24 cellular contexts compared by ENCODE assay signal in the genomic region with DNA sequence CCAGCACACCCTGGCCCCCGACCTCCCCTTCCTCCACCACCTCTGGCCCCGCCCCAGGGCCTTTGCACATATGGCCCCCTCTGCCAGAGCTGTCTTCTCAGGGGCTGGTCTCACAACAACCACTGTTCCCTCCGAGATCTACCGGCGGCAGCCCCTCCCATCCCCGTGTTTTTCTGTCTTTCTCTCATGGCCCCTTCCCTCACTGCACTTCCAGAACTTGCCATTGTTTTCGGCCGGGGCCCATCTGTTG. TPM values are rescaled to one million over a fixed set of nuclear protein-coding genes. Genes with fewer than 3 reads are reported as not detected.
DNase-seq lines count a peak whose midpoint lies in the region; ATAC-seq, FAIRE-seq and TF ChIP-seq lines count a peak whose summit lies in the region.
"Had no signal": no experiment of that assay in that cellular context is flagged by ENCODE, and none has a peak within 500 bp of the region (broad histone marks: within the 10 kb centered on the region; RNA-seq: fewer than 3 reads in every experiment).

No MANE protein-coding gene starts in this region.

- no peak for TF ChIP-seq CTCF in HepG2 (CRISPR knock-in tag; IDR thresholded peaks at IDR 0.05)
- no peak for TF ChIP-seq CTCF in right lobe of liver (IDR thresholded peaks at IDR 0.05)

- in situ Hi-C loops in HepG2 (cut with HindIII; ENCODE audit: extremely low pct_ligation_motif_present, low pct_unique_long_range_greater_than_20kb): no loop called here

- peak overlapping the region; percentile 58 for H3K14ac ChIP-seq in neuronal stem cell (ENCODE audit: low read length)

- peaks cover 7% of the 10 kb centered on the region for H3K79me1 ChIP-seq in neuronal stem cell (ENCODE audit: low read depth, low read length)

- no peak overlapping the region for H2AFZ ChIP-seq in HepG2 (ENCODE audit: low read length)
- no peak overlapping the region for H2AFZ ChIP-seq in neuronal stem cell (ENCODE audit: low read length)

- no peak overlapping the region for H2BK120ac ChIP-seq in neuronal stem cell (ENCODE audit: low read depth, low read length)

- H3K4me3 ChIP-seq in HepG2 (replicated peaks in 1 of 3; ENCODE audit: insufficient read depth in 1 of 3, low read depth in 2 of 3, low read length in 3 of 3): no peak overlapping the region
- H3K4me3 ChIP-seq in right lobe of liver: no peak overlapping the region
- no peak overlapping the region for H3K4me3 ChIP-seq in neuronal stem cell (ENCODE audit: low read length in 2 of 2)
- H3K4me3 ChIP-seq: GM12878, MG63 had no signal

- CTCF ChIA-PET in HepG2 (lab: Yijun Ruan, JAX; ENCODE audit: low intra/inter-chr PET ratio, low total read pairs): no interaction called here

- intact Hi-C loops in HepG2 (cut with micrococcal nuclease; ENCODE audit: unreplicated experiment): no loop called here
- intact Hi-C loops in right lobe of liver (cut with DNase I): no loop called here

- no peaks in the 10 kb centered on the region for H3K27me3 Mint-ChIP-seq in central memory CD8-positive, alpha-beta T cell
- H3K27me3 Mint-ChIP-seq: B cell; CD4-positive, alpha-beta memory T cell; IgD-negative memory B cell had no signal

- H3K27ac Mint-ChIP-seq in central memory CD8-positive, alpha-beta T cell (ENCODE audit: low read depth): peak overlapping the region; percentile 70
- H3K27ac Mint-ChIP-seq: B cell had no signal

- no peak overlapping the region for H3K23ac ChIP-seq in neuronal stem cell (ENCODE audit: low read depth, low read length, poor library complexity)

- WGBS in HepG2 (ENCODE audit: low lambda C conversion rate): 87% methylated on average over 8 of the region's 8 CpGs
- 74% methylated on average over 8 of the region's 8 CpGs for WGBS in right lobe of liver (ENCODE audit: insufficient coverage, low coverage, low lambda C conversion rate, missing lambda C conversion rate)
- no CpG with 5 or more reads among the region's 8 CpGs for WGBS in neuronal stem cell (ENCODE audit: extremely low coverage in 2 of 2, insufficient read length in 2 of 2, insufficient replicate concordance in 1 of 2), 2 donors

- POLR2A ChIA-PET in HepG2 (lab: Yijun Ruan, JAX): interaction anchor here (2.0 kb wide), 1 partner anchor 21 kb away, joined by 9 read pairs; no protein-coding TSS in a partner anchor

- peak overlapping the region; percentile 26 for H2BK15ac ChIP-seq in neuronal stem cell (ENCODE audit: low read length)

- no peaks in the 10 kb centered on the region for H3K9me3 ChIP-seq in HepG2 (ENCODE audit: low read length)
- H3K9me3 ChIP-seq in right lobe of liver: no peaks in the 10 kb centered on the region
- H3K9me3 ChIP-seq in neuronal stem cell (replicated peaks in 1 of 2; ENCODE audit: control insufficient read depth in 2 of 2, insufficient read depth in 1 of 2, low read depth in 1 of 2, low read length in 2 of 2): no peaks in the 10 kb centered on the region
- H3K9me3 ChIP-seq: MG63 had no signal

- H4K8ac ChIP-seq in neuronal stem cell (ENCODE audit: low read depth, low read length): peak overlapping the region; percentile 56

- H3K27ac ChIP-seq in HepG2 (ENCODE audit: extremely low read length, insufficient read depth, low read length) (no peak overlapping the region), right lobe of liver (no peak overlapping the region), neuronal stem cell (replicated peaks; ENCODE audit: low read length) (no peak overlapping the region)
- H3K27ac ChIP-seq: HL-60 had no signal

- peaks cover 28% of the 10 kb centered on the region for H3K4me1 Mint-ChIP-seq in central memory CD8-positive, alpha-beta T cell

- H3K4me2 ChIP-seq in HepG2 (ENCODE audit: low read depth, low read length) (no peak overlapping the region), neuronal stem cell (ENCODE audit: insufficient read depth, low read length, poor library complexity, severe bottlenecking) (no peak overlapping the region)

- H2BK5ac ChIP-seq in neuronal stem cell (ENCODE audit: low read length): no peak overlapping the region

- H4K20me1 ChIP-seq in HepG2 (ENCODE audit: insufficient read depth, low read length): peaks cover 19% of the 10 kb centered on the region; the same call in 1 of the 2 replicates

- no peak overlapping the region for H4K91ac ChIP-seq in neuronal stem cell (ENCODE audit: low read depth, low read length, poor library complexity)

- H2AK5ac ChIP-seq in neuronal stem cell (ENCODE audit: low read depth, low read length): peak overlapping the region; percentile 72

- H3K36me3 Mint-ChIP-seq in central memory CD8-positive, alpha-beta T cell (ENCODE audit: insufficient read depth): peaks cover 25% of the 10 kb centered on the region

- no peak for TF ChIP-seq POLR2A in HepG2 (IDR thresholded peaks at IDR 0.05; ENCODE audit: insufficient read depth in 1 of 2, low read depth in 2 of 2, low read length in 2 of 2)
- TF ChIP-seq POLR2A in right lobe of liver (IDR thresholded peaks at IDR 0.05): no peak

- H2BK12ac ChIP-seq in neuronal stem cell (ENCODE audit: low read length): no peak overlapping the region

- peak overlapping the region; percentile 77 for H3K18ac ChIP-seq in neuronal stem cell (ENCODE audit: low read length)

- H3K9me3 Mint-ChIP-seq in central memory CD8-positive, alpha-beta T cell: no peaks in the 10 kb centered on the region
- H3K9me3 Mint-ChIP-seq: IgD-negative memory B cell had no signal

- H3K4ac ChIP-seq in neuronal stem cell (ENCODE audit: low read length): no peak overlapping the region

- DNase-seq in HepG2 (ENCODE audit: low spot score) (no peak), right lobe of liver (no peak), neuronal stem cell (ENCODE audit: low spot score) (no peak), NCI-H187 treated with DMSO at 0.1 percent for 48 hours (lab: John Stamatoyannopoulos, UW) (no peak), KG1 (lab: John Stamatoyannopoulos, UW) (no peak)
- DNase-seq in central memory CD8-positive, alpha-beta T cell (ENCODE audit: low spot score in 2 of 2): no peak
- DNase-seq: Calu3; CD4-positive, alpha-beta memory T cell; GOT3; Kasumi-1; MG63; NCI-H1048; NCI-H1436; NCI-H2029 treated with DMSO at 0.1 percent for 48 hours; NCI-H2171; NCI-H446 had no signal

- no peaks in the 10 kb centered on the region for H3K27me3 ChIP-seq in HepG2 (ENCODE audit: control insufficient read depth in 1 of 2, insufficient read depth in 2 of 2, low read length in 2 of 2)
- H3K27me3 ChIP-seq in right lobe of liver: no peaks in the 10 kb centered on the region
- no peaks in the 10 kb centered on the region for H3K27me3 ChIP-seq in neuronal stem cell (ENCODE audit: control insufficient read depth in 3 of 3, insufficient read depth in 3 of 3, low read depth in 1 of 3, low read length in 3 of 3)
- H3K27me3 ChIP-seq: MG63 had no signal

- TF ChIP-seq EP300 in HepG2 (IDR thresholded peaks at IDR 0.05; ENCODE audit: low read depth in 2 of 2, low read length in 2 of 2): no peak
- TF ChIP-seq EP300 in HepG2 (CRISPR knock-in tag; IDR thresholded peaks at IDR 0.05; ENCODE audit: borderline replicate concordance): no peak

- H3K4me3 Mint-ChIP-seq in central memory CD8-positive, alpha-beta T cell: no peak overlapping the region
- H3K4me3 Mint-ChIP-seq: B cell, IgD-negative memory B cell had no signal

- TF ChIP-seq RAD21 in HepG2 (CRISPR knock-in tag; IDR thresholded peaks at IDR 0.05): no peak

- H3K9ac ChIP-seq in HepG2 (ENCODE audit: insufficient read depth, low read depth, low read length) (no peak overlapping the region), neuronal stem cell (ENCODE audit: low read depth, low read length, poor library complexity) (no peak overlapping the region)

- H3K79me2 ChIP-seq in HepG2 (ENCODE audit: insufficient read depth, low read length): peaks cover 9% of the 10 kb centered on the region

- ATAC-seq in HepG2 (no peak), right lobe of liver (no peak), HG02870 (IDR thresholded peaks at IDR 0.05; ENCODE audit: unreplicated experiment) (no peak)
- ATAC-seq in central memory CD8-positive, alpha-beta T cell (replicated peaks; ENCODE audit: extremely low read depth, poor library complexity, severe bottlenecking): no peak
- ATAC-seq: GM12878, Right ventricle myocardium inferior had no signal

- no TSS peak for BruUV-seq in HepG2 (replicated peaks; lab: Mats Ljungman, UMichigan)

- H3K4me1 ChIP-seq in HepG2 (ENCODE audit: insufficient read depth, low read length): peaks cover 42% of the 10 kb centered on the region
- peaks cover 0 to 45% (median 13%) of the 10 kb centered on the region in 4 donors for H3K4me1 ChIP-seq in right lobe of liver
- peaks cover 12 to 16% of the 10 kb centered on the region in 2 donors for H3K4me1 ChIP-seq in neuronal stem cell (ENCODE audit: control insufficient read depth in 2 of 2, insufficient read depth in 1 of 2, low read depth in 1 of 2, low read length in 2 of 2)

- H3K36me3 ChIP-seq in HepG2 (replicated peaks in 1 of 2; ENCODE audit: control insufficient read depth in 1 of 2, insufficient read depth in 2 of 2, low read length in 2 of 2) (peaks cover 11 to 14% of the 10 kb centered on the region in 2 experiments; a peak in 4 of 5 replicates), right lobe of liver (no peaks in the 10 kb centered on the region), neuronal stem cell (replicated peaks in 1 of 2; ENCODE audit: control insufficient read depth in 2 of 2, insufficient read depth in 2 of 2, low read length in 2 of 2) (no peaks in the 10 kb centered on the region)
- H3K36me3 ChIP-seq: MG63 had no signal

- no peak for FAIRE-seq in HepG2 (lab: Jason Lieb, UNC)
- FAIRE-seq: GM12878, GM19239, RCC 7860 had no signal

RNA-seq across cellular contexts. Expression of gene ZFPM1, which starts 30.2 kb away (rescaled TPM):
- 3.4 and 3.8 TPM in 2 replicates for total RNA-seq in HepG2 (2016; rRNA removed; fragmentation: Illumina TruSeq; extraction: Trizol)
- total RNA-seq in HepG2 (2016; cell fraction: cytosol; rRNA removed; fragmentation: Illumina TruSeq; extraction: Trizol; ENCODE audit: low read depth): 0.81 and 2.1 TPM in 2 replicates
- total RNA-seq in HepG2 (2016; cell fraction: insoluble cytoplasmic fraction; rRNA removed; fragmentation: Illumina TruSeq; extraction: Trizol): 3.4 and 3.9 TPM in 2 replicates
- total RNA-seq in HepG2 (2016; cell fraction: membrane; rRNA removed; fragmentation: Illumina TruSeq; extraction: Trizol): 3.4 and 4.3 TPM in 2 replicates
- 3.4 and 6.6 TPM in 2 replicates for total RNA-seq in HepG2 (2016; cell fraction: nucleus; rRNA removed; fragmentation: Illumina TruSeq; extraction: Trizol)
- 1.3 and 1.7 TPM in 2 replicates for polyA plus RNA-seq in HepG2 (2011; rRNA removed)
- 0.79 and 1.3 TPM in 2 replicates for polyA plus RNA-seq in HepG2 (2011; cell fraction: cytosol; rRNA removed)
- 7.1 and 7.6 TPM in 2 replicates for polyA plus RNA-seq in HepG2 (2011; cell fraction: nucleus; rRNA removed)
- 7.2 and 7.6 TPM in 2 replicates for polyA plus RNA-seq in HepG2 (2012)
- polyA plus RNA-seq in HepG2 (2016; cell fraction: cytosol; fragmentation: Illumina TruSeq; extraction: Trizol; ENCODE audit: low read depth): 1.2 TPM in 2 replicates
- polyA plus RNA-seq in HepG2 (2016; cell fraction: insoluble cytoplasmic fraction; fragmentation: Illumina TruSeq; extraction: Trizol; ENCODE audit: low read depth): 3.7 and 8.7 TPM in 2 replicates
- polyA plus RNA-seq in HepG2 (2016; cell fraction: membrane; fragmentation: Illumina TruSeq; extraction: Trizol; ENCODE audit: low read depth): 2.7 and 4.8 TPM in 2 replicates
- 14.0 and 14.3 TPM in 2 replicates for polyA plus RNA-seq in HepG2 (2016; cell fraction: nucleus; fragmentation: Illumina TruSeq; extraction: Trizol; ENCODE audit: insufficient read depth, low read depth)
- polyA minus RNA-seq in HepG2 (2011; rRNA and poly(A)+ RNA removed; ENCODE audit: low replicate concordance): 0.98 and 4.2 TPM in 2 replicates
- polyA minus RNA-seq in HepG2 (2011; cell fraction: cytosol; rRNA and poly(A)+ RNA removed): 2.7 and 6.6 TPM in 2 replicates
- 5.0 and 7.5 TPM in 2 replicates for polyA minus RNA-seq in HepG2 (2011; cell fraction: nucleus; rRNA and poly(A)+ RNA removed)
- total RNA-seq in right lobe of liver: 10 to 100 TPM in 2 of 6 experiments, 1 to 10 TPM in 4; 3.8 to 15.5 (median 8.3) TPM
- polyA plus RNA-seq in neuronal stem cell (2013, experiment 1 of 2): 3.8 TPM
- 4.0 TPM for polyA plus RNA-seq in neuronal stem cell (2013, experiment 2 of 2)
